Comparison of ENCODE assay signal across 14 cellular contexts in genomic region chr3:142210144-142210543, GRCh38. TPM values are rescaled to one million over a fixed set of nuclear protein-coding genes. Genes with fewer than 3 reads are reported as not detected.
DNase-seq lines count a peak whose midpoint lies in the region; ATAC-seq and TF ChIP-seq lines count a peak whose summit lies in the region.
"Had no signal": no experiment of that assay in that cellular context is flagged by ENCODE, and none has a peak within 500 bp of the region (broad histone marks: within the 10 kb centered on the region; RNA-seq: fewer than 3 reads in every experiment).

No MANE protein-coding gene starts in this region.

- CTCF ChIA-PET in naive thymus-derived CD4-positive, alpha-beta T cell (lab: Charles Lee), result no interaction called here

- H3K4me1 Mint-ChIP-seq in naive thymus-derived CD4-positive, alpha-beta T cell, result peaks cover 0 to 11% (median 0%) of the 10 kb centered on the region in 7 donors

- ATAC-seq in naive thymus-derived CD4-positive, alpha-beta T cell, result no peak
- ATAC-seq in HG02852 (IDR thresholded peaks at IDR 0.05; ENCODE audit: unreplicated experiment), result no peak
- ATAC-seq: activated T-cell treated with anti-CD3 and anti-CD28 coated beads, Interleukin-2, amount 50 U/mL, for 72 hours had no signal

- H3K27ac Mint-ChIP-seq in naive thymus-derived CD4-positive, alpha-beta T cell, result no peak overlapping the region
- H3K27ac Mint-ChIP-seq: activated T-cell treated with anti-CD3 and anti-CD28 coated beads, Interleukin-2, amount 50 U/mL, for 72 hours had no signal

- TF ChIP-seq POLR2A in ovary (IDR thresholded peaks at IDR 0.05), result no peak

- peaks cover 8% of the 10 kb centered on the region for H3K36me3 ChIP-seq in BE2C
- no peaks in the 10 kb centered on the region for H3K36me3 ChIP-seq in ovary
- H3K36me3 ChIP-seq in naive thymus-derived CD4-positive, alpha-beta T cell (ENCODE audit: control insufficient read depth in 2 of 3, insufficient read depth in 3 of 3, low read length in 3 of 3), result peaks cover 0 to 5% (median 0%) of the 10 kb centered on the region in 3 experiments

- H3K9me3 ChIP-seq in BE2C (no peaks in the 10 kb centered on the region; the same call in 1 of the 2 replicates), ovary (no peaks in the 10 kb centered on the region)
- no peaks in the 10 kb centered on the region for H3K9me3 ChIP-seq in naive thymus-derived CD4-positive, alpha-beta T cell (ENCODE audit: control insufficient read depth in 2 of 3, low read length in 3 of 3)

- H3K4me1 ChIP-seq in BE2C (peaks cover 8% of the 10 kb centered on the region), ovary (ENCODE audit: insufficient read depth) (peaks cover 15% of the 10 kb centered on the region)
- no peaks in the 10 kb centered on the region for H3K4me1 ChIP-seq in naive thymus-derived CD4-positive, alpha-beta T cell (ENCODE audit: control insufficient read depth in 2 of 2, insufficient read depth in 2 of 2, low read length in 2 of 2)

- intact Hi-C loops in ovary (cut with DNase I), result no loop called here
- intact Hi-C loops in naive thymus-derived CD4-positive, alpha-beta T cell (cut with micrococcal nuclease), result no loop called here

- POLR2A ChIA-PET in naive thymus-derived CD4-positive, alpha-beta T cell (lab: Charles Lee), result no interaction called here

- H3K36me3 Mint-ChIP-seq in naive thymus-derived CD4-positive, alpha-beta T cell, result peaks cover 22 to 79% (median 65%) of the 10 kb centered on the region in 5 donors

- peak overlapping the region; percentile 47 for H3K27ac ChIP-seq in angular gyrus (ENCODE audit: low read depth, low read length)
- H3K27ac ChIP-seq in ovary, result peak overlapping the region; percentile 58 to 87
- H3K27ac ChIP-seq in naive thymus-derived CD4-positive, alpha-beta T cell (ENCODE audit: low read depth, low read length), result no peak overlapping the region

- no peak overlapping the region for H3K4me3 Mint-ChIP-seq in naive thymus-derived CD4-positive, alpha-beta T cell
- H3K4me3 Mint-ChIP-seq: activated T-cell treated with anti-CD3 and anti-CD28 coated beads, Interleukin-2, amount 50 U/mL, for 72 hours had no signal

- H3K27me3 ChIP-seq in BE2C, result no peaks in the 10 kb centered on the region
- H3K27me3 ChIP-seq in ovary, result no peaks in the 10 kb centered on the region
- H3K27me3 ChIP-seq in naive thymus-derived CD4-positive, alpha-beta T cell (ENCODE audit: control insufficient read depth in 2 of 2, insufficient read depth in 2 of 2, low read length in 2 of 2), result no peaks in the 10 kb centered on the region

- 31 to 37% (median 32%) methylated on average over 3 of the region's 3 CpGs for WGBS in ovary, 3 donors

- peaks cover 0 to 11% (median 5%) of the 10 kb centered on the region in 11 donors for H3K9me3 Mint-ChIP-seq in naive thymus-derived CD4-positive, alpha-beta T cell

- TF ChIP-seq CTCF in BE2C (IDR thresholded peaks at IDR 0.05; ENCODE audit: low read depth, low read length), result no peak
- no peak for TF ChIP-seq CTCF in ovary (IDR thresholded peaks at IDR 0.05)

- DNase-seq in BE2C (peak; percentile 23), globus pallidus (ENCODE audit: low spot score) (peak; percentile 34), ovary (peak in 2 of 5 donors; percentile 39 to 54), 8988T (no peak)
- no peak for DNase-seq in naive thymus-derived CD4-positive, alpha-beta T cell
- DNase-seq in activated CD8-positive, alpha-beta memory T cell treated with anti-CD3 and anti-CD28 coated beads, Interleukin-2, amount 50 U/mL, for 4 hours, result no peak
- DNase-seq: activated T-cell treated with anti-CD3 and anti-CD28 coated beads, Interleukin-2, amount 50 U/mL, for 72 hours; AML-193; effector memory CD4-positive, alpha-beta T cell; GDM1; NCI-H1092 treated with DMSO at 0.1 percent for 48 hours; stimulated activated CD8-positive, alpha-beta memory T cell treated with anti-CD3 and anti-CD28 coated beads, Interleukin-4, amount 100 ng/mL, for 48 hours had no signal

- TF ChIP-seq EP300 in ovary (IDR thresholded peaks at IDR 0.05), result no peak

- H3K4me3 ChIP-seq in BE2C (ENCODE audit: low read depth, low read length) (no peak overlapping the region), ovary (peak overlapping the region; percentile 23)
- H3K4me3 ChIP-seq in naive thymus-derived CD4-positive, alpha-beta T cell (ENCODE audit: low read length), result no peak overlapping the region

- H3K27me3 Mint-ChIP-seq in naive thymus-derived CD4-positive, alpha-beta T cell, result no peaks in the 10 kb centered on the region

RNA-seq across cellular contexts. Expression of gene GK5, which starts 15.2 kb away (rescaled TPM):
- polyA plus RNA-seq in BE2C (2012; ENCODE audit: insufficient read depth, insufficient read length, low read depth), result 2.0 TPM
- total RNA-seq in ovary, result 10 to 100 TPM; 24.4 to 52.1 (median 33.3) TPM
- 10 to 100 TPM; 12.2 to 18.2 TPM for polyA plus RNA-seq in ovary
- total RNA-seq in naive thymus-derived CD4-positive, alpha-beta T cell, result 10 to 100 TPM; 13.8 to 29.5 (median 16.2) TPM
- polyA plus RNA-seq in naive thymus-derived CD4-positive, alpha-beta T cell, result 1 to 10 TPM; 4.3 to 5.9 TPM

Comparison
In these comparisons a context has a peak if more than half of its experiments do, and no peak if none do; other contexts are left out.
1. DNase-seq: peak in BE2C (single experiment) and globus pallidus (single experiment); none in naive thymus-derived CD4-positive, alpha-beta T cell (0 of 9), activated CD8-positive, alpha-beta memory T cell treated with anti-CD3 and anti-CD28 coated beads, Interleukin-2, amount 50 U/mL, for 4 hours (single experiment) and 8988T (single experiment).